ENCODE assay signal across 34 cellular contexts in genomic region chr2:47682231-47682749, GRCh38.
"Had no signal": no experiment of that assay in that cellular context is flagged by ENCODE, and none has a peak within 500 bp of the region (broad histone marks: within the 10 kb centered on the region; RNA-seq: fewer than 3 reads in every experiment).

No MANE protein-coding gene starts in this region.

- H3K4me3 Mint-ChIP-seq: activated B cell treated with CpG ODN at 0.5 μM for 24 hours; activated CD8-positive, alpha-beta T cell treated with anti-CD3 and anti-CD28 coated beads for 36 hours; activated naive CD8-positive, alpha-beta T cell; activated T-cell treated with anti-CD3 and anti-CD28 coated beads, Interleukin-2, amount 50 U/mL, for 4 hours; activated T-helper 17 cell treated with anti-CD3 and anti-CD28 coated beads, Interleukin-2, amount 50 U/mL, for 72 hours; central memory CD8-positive, alpha-beta T cell; dendritic cell treated with granulocyte-macrophage colony-stimulating factor and Interleukin-4, amounts not matched to agents 40 ng/mL and 50 ng/mL, for 4 days; T-helper 17 cell; T-helper 2 cell treated with Interferon-gamma antibody and Interleukin-4, amounts not matched to agents 5 μg/mL and 100 μg/mL, for 36 hours had no signal

- H3K36me3 Mint-ChIP-seq: activated naive CD8-positive, alpha-beta T cell had no signal

- H3K36me3 ChIP-seq: brain microvascular endothelial cell, gastrocnemius medialis, heart left ventricle, WERI-Rb-1 had no signal

- FAIRE-seq: astrocyte, bronchial epithelial cell, endometrium had no signal

- H3K4me3 ChIP-seq: coronary artery, gastrocnemius medialis, heart left ventricle had no signal

- H3K27me3 Mint-ChIP-seq: activated B cell treated with CpG ODN at 0.5 μM for 24 hours; activated CD8-positive, alpha-beta T cell treated with anti-CD3 and anti-CD28 coated beads for 36 hours; activated naive CD8-positive, alpha-beta T cell; central memory CD8-positive, alpha-beta T cell had no signal

- H3K9me3 Mint-ChIP-seq: activated B cell treated with CpG ODN at 0.5 μM for 24 hours; activated CD8-positive, alpha-beta T cell treated with anti-CD3 and anti-CD28 coated beads for 36 hours; activated T-cell treated with anti-CD3 and anti-CD28 coated beads, Interleukin-2, amount 50 U/mL, for 4 hours; activated T-helper 17 cell treated with anti-CD3 and anti-CD28 coated beads, Interleukin-2, amount 50 U/mL, for 72 hours; central memory CD8-positive, alpha-beta T cell; dendritic cell treated with granulocyte-macrophage colony-stimulating factor and Interleukin-4, amounts not matched to agents 40 ng/mL and 50 ng/mL, for 4 days had no signal

- H3K4me1 ChIP-seq: foreskin keratinocyte, gastrocnemius medialis, heart left ventricle had no signal

- H3K4me1 Mint-ChIP-seq: activated B cell treated with CpG ODN at 0.5 μM for 24 hours; activated T-helper 17 cell treated with anti-CD3 and anti-CD28 coated beads, Interleukin-2, amount 50 U/mL, for 72 hours; central memory CD8-positive, alpha-beta T cell; T-helper 17 cell had no signal

- ATAC-seq: activated CD4-positive, CD25-positive, alpha-beta regulatory T cell treated with anti-CD3 and anti-CD28 coated beads, Interleukin-2, amount 50 U/mL, for 24 hours; activated CD8-positive, alpha-beta T cell treated with anti-CD3 and anti-CD28 coated beads for 36 hours; activated T-cell treated with anti-CD3 and anti-CD28 coated beads, Interleukin-2, amount 50 U/mL, for 4 hours; activated T-helper 17 cell treated with anti-CD3 and anti-CD28 coated beads, Interleukin-2, amount 50 U/mL, for 72 hours; esophagus mucosa; foreskin keratinocyte; gastrocnemius medialis; heart left ventricle; T-helper 17 cell had no signal

- H3K9me3 ChIP-seq: gastrocnemius medialis, heart left ventricle had no signal

- H3K27ac ChIP-seq: brain microvascular endothelial cell, coronary artery, foreskin keratinocyte, gastrocnemius medialis, heart left ventricle, WERI-Rb-1 had no signal

- DNase-seq: activated B cell treated with CpG ODN at 0.5 μM for 24 hours; activated CD4-positive, alpha-beta T cell treated with anti-CD3 and anti-CD28 coated beads for 48 hours; activated CD4-positive, alpha-beta T cell treated with anti-CD3 and anti-CD28 coated beads, Interleukin-2, amount 50 U/mL, for 1 hour; activated CD4-positive, alpha-beta T cell treated with anti-CD3 and anti-CD28 coated beads, Interleukin-2, amount 50 U/mL, for 48 hours; activated CD8-positive, alpha-beta memory T cell treated with anti-CD3 and anti-CD28 coated beads for 24 hours; activated CD8-positive, alpha-beta T cell treated with anti-CD3 and anti-CD28 coated beads for 36 hours; activated effector memory CD4-positive, alpha-beta T cell treated with Interleukin-2 at 50 U/mL for 16 hours; activated gamma-delta T cell treated with Interleukin-2 at 50 U/mL for 16 hours; activated naive CD4-positive, alpha-beta T cell treated with anti-CD3 and anti-CD28 coated beads, Interleukin-2, amount 50 U/mL, for 16 hours; activated naive CD4-positive, alpha-beta T cell treated with Interleukin-2 at 50 U/mL for 16 hours; activated T-cell treated with anti-CD3 and anti-CD28 coated beads, Interleukin-2, amount 50 U/mL, for 4 hours; amniotic stem cell; anterior cingulate cortex; brain microvascular endothelial cell; effector CD8-positive, alpha-beta T cell; foreskin keratinocyte; gastrocnemius medialis; glutamatergic neuron; heart left ventricle; T-helper 1 cell; T-helper 17 cell; T1000; WERI-Rb-1 had no signal

- H3K27ac Mint-ChIP-seq: activated B cell treated with CpG ODN at 0.5 μM for 24 hours; activated CD8-positive, alpha-beta T cell treated with anti-CD3 and anti-CD28 coated beads for 36 hours; activated naive CD8-positive, alpha-beta T cell; activated T-helper 17 cell treated with anti-CD3 and anti-CD28 coated beads, Interleukin-2, amount 50 U/mL, for 72 hours; dendritic cell treated with granulocyte-macrophage colony-stimulating factor and Interleukin-4, amounts not matched to agents 40 ng/mL and 50 ng/mL, for 4 days; T-helper 17 cell; T-helper 2 cell treated with Interferon-gamma antibody and Interleukin-4, amounts not matched to agents 5 μg/mL and 100 μg/mL, for 36 hours had no signal

- H3K27me3 ChIP-seq: brain microvascular endothelial cell, foreskin keratinocyte, gastrocnemius medialis, heart left ventricle had no signal
